ENCODE assay signal across 1 cellular context in the genomic region with DNA sequence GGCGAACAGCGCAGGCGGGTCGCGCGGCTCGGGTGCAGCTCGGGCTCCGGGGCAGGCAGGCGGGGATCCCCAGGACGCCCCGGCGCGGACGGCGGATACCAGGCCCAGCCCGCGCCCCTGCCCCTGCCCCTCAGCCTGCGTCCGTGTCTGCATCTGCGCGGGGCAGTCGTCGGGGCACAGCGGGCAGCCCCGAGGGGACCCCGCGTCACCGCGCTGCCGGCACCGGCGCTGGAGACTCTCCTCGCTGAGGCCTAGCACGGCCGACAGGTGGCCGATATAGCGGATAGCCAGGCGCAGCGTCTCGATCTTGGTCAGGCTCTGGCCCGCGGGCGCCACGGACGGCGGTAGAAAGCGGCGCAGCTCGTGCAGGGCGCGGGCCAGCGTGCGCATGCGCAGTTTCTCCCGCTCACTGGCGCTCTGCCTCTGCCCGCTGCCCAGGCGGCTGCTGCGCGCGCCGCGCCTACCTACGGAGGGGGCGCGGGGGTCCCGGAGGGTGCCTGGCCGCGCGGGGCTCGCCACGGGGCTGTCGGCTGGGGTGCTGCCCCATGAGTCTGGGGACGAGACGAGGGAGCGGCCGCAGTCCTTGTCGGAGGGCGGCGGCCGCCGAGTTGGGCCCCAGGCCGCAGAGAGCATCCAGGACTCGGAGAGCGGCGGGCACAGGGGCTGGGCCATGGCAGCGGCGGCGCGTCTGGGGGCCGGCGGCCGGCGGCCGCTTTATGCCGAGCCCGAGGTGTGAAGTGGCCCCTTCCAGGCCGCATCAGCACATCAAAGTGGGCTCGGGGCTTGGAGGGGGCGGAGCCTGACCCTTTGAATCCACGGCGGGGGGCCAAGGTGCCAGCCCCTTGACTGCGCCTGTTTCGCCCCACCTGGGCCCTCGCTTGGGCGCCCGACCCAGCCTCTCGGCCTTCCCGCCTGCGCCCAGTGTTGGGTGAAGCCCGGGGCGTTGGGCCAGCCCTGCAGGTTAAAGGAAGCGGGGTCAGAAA.
TF ChIP-seq lines count a peak whose summit lies in the region.

A gene with protein sequence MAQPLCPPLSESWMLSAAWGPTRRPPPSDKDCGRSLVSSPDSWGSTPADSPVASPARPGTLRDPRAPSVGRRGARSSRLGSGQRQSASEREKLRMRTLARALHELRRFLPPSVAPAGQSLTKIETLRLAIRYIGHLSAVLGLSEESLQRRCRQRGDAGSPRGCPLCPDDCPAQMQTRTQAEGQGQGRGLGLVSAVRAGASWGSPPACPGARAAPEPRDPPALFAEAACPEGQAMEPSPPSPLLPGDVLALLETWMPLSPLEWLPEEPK (minus strand): TSS at position 690 of the 983 bp plus-strand sequence. CDS start 18 bp downstream, at position 672.

TF ChIP-seq in IMR-90, 13 proteins besides CTCF, POLR2A, EP300 and RAD21 (continued from another document):
- TF ChIP-seq SMC3 (IDR thresholded peaks at IDR 0.05; ENCODE audit: low read depth, low read length) = peak; percentile 58
